18 cellular contexts compared by ENCODE assay signal in the genomic region with DNA sequence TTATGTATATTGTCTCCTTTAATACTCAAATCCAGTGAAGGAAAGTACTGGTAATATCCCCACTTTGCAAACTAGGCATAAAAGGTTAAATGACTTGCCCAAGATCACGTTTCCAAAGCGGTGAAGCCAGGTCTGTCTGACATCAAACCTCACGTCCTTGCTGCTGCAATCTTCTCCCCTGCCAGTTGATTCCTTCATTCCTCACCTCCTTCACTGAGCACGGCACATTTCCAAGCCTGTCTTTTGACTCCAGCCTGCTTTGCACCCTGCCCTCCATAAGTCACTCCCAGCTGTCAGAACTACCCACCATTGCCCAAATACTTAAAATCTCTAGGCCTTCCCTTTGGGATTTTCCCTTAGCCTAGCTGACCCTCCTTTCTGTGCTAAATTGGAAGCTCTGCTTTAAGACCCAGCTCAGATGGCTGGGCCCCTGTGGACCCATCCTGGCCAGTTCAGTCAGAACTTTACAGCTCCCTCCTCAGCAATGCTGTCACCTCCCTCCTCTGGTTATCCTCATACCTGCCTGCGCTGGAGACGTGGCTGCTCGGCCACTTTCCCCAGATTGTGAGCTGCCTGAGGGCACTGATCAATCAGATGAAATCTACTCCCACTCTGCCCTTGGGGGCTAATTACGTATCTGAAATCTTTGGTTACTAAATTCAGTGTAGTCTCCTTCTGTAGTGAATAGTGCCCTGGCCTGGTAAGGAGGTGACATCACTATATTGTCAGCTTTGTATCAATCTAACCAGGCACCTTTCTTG.
"Had no signal": no experiment of that assay in that cellular context is flagged by ENCODE, and none has a peak within 500 bp of the region (broad histone marks: within the 10 kb centered on the region; RNA-seq: fewer than 3 reads in every experiment).

No MANE protein-coding gene starts in this region.

- H3K4me1 Mint-ChIP-seq: activated T-helper 17 cell treated with anti-CD3 and anti-CD28 coated beads, Interleukin-2, amount 50 U/mL, for 72 hours had no signal

- H3K9me3 ChIP-seq: esophagus muscularis mucosa, tibial artery, uterus had no signal

- H3K36me3 ChIP-seq: cardiac muscle cell, esophagus muscularis mucosa, left ventricle myocardium inferior, uterus had no signal

- ATAC-seq: activated T-helper 17 cell treated with anti-CD3 and anti-CD28 coated beads, Interleukin-2, amount 50 U/mL, for 72 hours; natural killer cell; sciatic nerve; stimulated activated effector memory CD8-positive, alpha-beta T cell treated with anti-CD3 and anti-CD28 coated beads, Interleukin-12 subunit alpha, Interleukin-12 subunit beta, amount 100 ng/mL, for 72 hours had no signal

- H3K27me3 Mint-ChIP-seq: activated T-helper 17 cell treated with anti-CD3 and anti-CD28 coated beads, Interleukin-2, amount 50 U/mL, for 72 hours had no signal

- H3K4me3 ChIP-seq: cardiac muscle cell, esophagus muscularis mucosa, left ventricle myocardium inferior, tibial artery, uterus had no signal

- H3K4me3 Mint-ChIP-seq: activated naive CD4-positive, alpha-beta T cell treated with anti-CD3 and anti-CD28 coated beads, Interleukin-2, amount 10 ng/mL, durations not matched to agents 7 days and 5 days; activated T-helper 17 cell treated with anti-CD3 and anti-CD28 coated beads, Interleukin-2, amount 50 U/mL, for 72 hours; natural killer cell; stimulated activated effector memory CD8-positive, alpha-beta T cell treated with anti-CD3 and anti-CD28 coated beads, Interleukin-12 subunit alpha, Interleukin-12 subunit beta, amount 100 ng/mL, for 72 hours had no signal

- H3K27ac ChIP-seq: cardiac muscle cell, esophagus muscularis mucosa, left ventricle myocardium inferior, tibial artery, uterus had no signal

- H3K27me3 ChIP-seq: cardiac muscle cell, esophagus muscularis mucosa, tibial artery, uterus had no signal

- DNase-seq: activated CD4-positive, CD25-positive, alpha-beta regulatory T cell treated with anti-CD3 and anti-CD28 coated beads, Interleukin-2, amount 50 U/mL, for 72 hours; activated naive CD4-positive, alpha-beta T cell treated with anti-CD3 and anti-CD28 coated beads, Interleukin-2, amount 10 ng/mL, durations not matched to agents 7 days and 5 days; activated T-cell treated with anti-CD3 and anti-CD28 coated beads for 4 hours; hippocampal formation; kidney; left ventricle myocardium inferior; natural killer cell; stimulated activated CD4-positive, alpha-beta T cell treated with anti-CD3 and anti-CD28 coated beads, Interleukin-12 subunit alpha, Interleukin-12 subunit beta, amount 100 ng/mL, for 4 hours; stimulated activated CD4-positive, alpha-beta T cell treated with anti-CD3 and anti-CD28 coated beads, Interleukin-2, amount 100 ng/mL, for 24 hours; T1000; tibial artery; uterus had no signal

- H3K9me3 Mint-ChIP-seq: activated naive CD4-positive, alpha-beta T cell treated with anti-CD3 and anti-CD28 coated beads, Interleukin-2, amount 10 ng/mL, durations not matched to agents 7 days and 5 days; activated T-helper 17 cell treated with anti-CD3 and anti-CD28 coated beads, Interleukin-2, amount 50 U/mL, for 72 hours; natural killer cell; stimulated activated effector memory CD8-positive, alpha-beta T cell treated with anti-CD3 and anti-CD28 coated beads, Interleukin-12 subunit alpha, Interleukin-12 subunit beta, amount 100 ng/mL, for 72 hours had no signal

- H3K4me1 ChIP-seq: left ventricle myocardium inferior, tibial artery, uterus had no signal

- H3K36me3 Mint-ChIP-seq: activated naive CD4-positive, alpha-beta T cell treated with anti-CD3 and anti-CD28 coated beads, Interleukin-2, amount 10 ng/mL, durations not matched to agents 7 days and 5 days; natural killer cell; stimulated activated effector memory CD8-positive, alpha-beta T cell treated with anti-CD3 and anti-CD28 coated beads, Interleukin-12 subunit alpha, Interleukin-12 subunit beta, amount 100 ng/mL, for 72 hours had no signal

- FAIRE-seq: colon, kidney had no signal

- H3K27ac Mint-ChIP-seq: activated naive CD4-positive, alpha-beta T cell treated with anti-CD3 and anti-CD28 coated beads, Interleukin-2, amount 10 ng/mL, durations not matched to agents 7 days and 5 days; activated T-helper 17 cell treated with anti-CD3 and anti-CD28 coated beads, Interleukin-2, amount 50 U/mL, for 72 hours; natural killer cell; stimulated activated effector memory CD8-positive, alpha-beta T cell treated with anti-CD3 and anti-CD28 coated beads, Interleukin-12 subunit alpha, Interleukin-12 subunit beta, amount 100 ng/mL, for 72 hours had no signal
